In the genomic region with DNA sequence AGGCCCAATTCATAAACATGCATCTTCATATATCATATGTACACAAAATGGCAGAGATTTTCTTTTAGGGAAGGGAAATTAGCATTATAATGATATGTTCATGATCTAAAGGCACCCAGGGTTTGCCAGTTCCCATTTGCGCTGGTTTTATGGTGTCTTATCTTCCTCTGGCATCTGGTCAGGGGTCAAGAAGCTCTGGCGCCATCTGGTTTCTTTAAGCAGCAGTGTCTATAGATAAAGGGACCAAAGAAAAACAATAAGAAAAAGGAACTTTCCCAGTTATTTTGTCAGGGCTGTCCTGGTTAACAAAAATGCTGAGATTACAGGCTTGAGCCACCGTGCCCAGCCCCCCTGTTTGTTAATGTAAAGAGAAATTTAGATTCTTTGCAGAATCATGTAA, we compare ENCODE assay signal across 10 cellular contexts. TPM values are rescaled to one million over a fixed set of nuclear protein-coding genes. Genes with fewer than 3 reads are reported as not detected.
DNase-seq lines count a peak whose midpoint lies in the region; ATAC-seq and TF ChIP-seq lines count a peak whose summit lies in the region.
"Had no signal": no experiment of that assay in that cellular context is flagged by ENCODE, and none has a peak within 500 bp of the region (broad histone marks: within the 10 kb centered on the region; RNA-seq: fewer than 3 reads in every experiment).

No MANE protein-coding gene starts in this region.

- DNase-seq in NCI-H2171 treated with DMSO at 0.1 percent for 48 hours (lab: John Stamatoyannopoulos, UW) = peak; percentile 12
- DNase-seq in NCI-H2171 (lab: John Stamatoyannopoulos, UW) = no peak
- peak; percentile 28 for DNase-seq in NAMALWA (ENCODE audit: low spot score)
- peak; percentile 43 for DNase-seq in brain microvascular endothelial cell
- DNase-seq in trophoblast cell = peak; percentile 42 to 78
- DNase-seq in anterior cingulate cortex (lab: John Stamatoyannopoulos, UW) = no peak
- DNase-seq: NCI-H187 treated with DMSO at 0.1 percent for 48 hours had no signal

- no peak overlapping the region for H2BK5ac ChIP-seq in trophoblast cell (ENCODE audit: low read depth, low read length, poor library complexity)

- no peak overlapping the region for H3K23ac ChIP-seq in trophoblast cell (ENCODE audit: low read length)

- no peak overlapping the region for H3K9ac ChIP-seq in trophoblast cell (ENCODE audit: low read length)
- H3K9ac ChIP-seq: BLaER1 had no signal

- no peak overlapping the region for H4K12ac ChIP-seq in trophoblast cell (ENCODE audit: low read depth, low read length)

- no peak overlapping the region for H2BK120ac ChIP-seq in trophoblast cell (ENCODE audit: insufficient read depth, low read length, poor library complexity)

- no peak overlapping the region for H2BK12ac ChIP-seq in trophoblast cell (ENCODE audit: low read length)

- no peak overlapping the region for H4K91ac ChIP-seq in trophoblast cell (ENCODE audit: low read depth, low read length)

- H3K79me2 ChIP-seq in trophoblast cell (ENCODE audit: control insufficient read depth, insufficient read depth, low read length, poor library complexity) = peaks cover 9% of the 10 kb centered on the region

- H3K27me3 ChIP-seq in brain microvascular endothelial cell (replicated peaks) = no peaks in the 10 kb centered on the region
- no peaks in the 10 kb centered on the region for H3K27me3 ChIP-seq in trophoblast cell (ENCODE audit: insufficient read depth, low read length)
- H3K27me3 ChIP-seq: BLaER1 had no signal

- H3K27ac ChIP-seq in brain microvascular endothelial cell = no peak overlapping the region
- H3K27ac ChIP-seq in trophoblast cell (ENCODE audit: low read depth, low read length) = peak overlapping the region; percentile 64
- H3K27ac ChIP-seq: BLaER1 had no signal

- H3K36me3 ChIP-seq in brain microvascular endothelial cell (replicated peaks) (no peaks in the 10 kb centered on the region), trophoblast cell (ENCODE audit: control insufficient read depth in 1 of 2, insufficient read depth in 2 of 2, low read length in 2 of 2) (no peaks in the 10 kb centered on the region)
- H3K36me3 ChIP-seq: BLaER1 had no signal

- in situ Hi-C loops in brain microvascular endothelial cell (cut with HindIII; ENCODE audit: low pct_ligation_motif_present, low sequenced_read_pairs) = no loop called here

- H3K18ac ChIP-seq in trophoblast cell (ENCODE audit: low read length) = no peak overlapping the region

- no peaks in the 10 kb centered on the region for H3K4me1 ChIP-seq in trophoblast cell (ENCODE audit: control insufficient read depth in 1 of 2, insufficient read depth in 2 of 2, low read length in 2 of 2)

- H4K8ac ChIP-seq in trophoblast cell (ENCODE audit: low read depth, low read length) = no peak overlapping the region

- H3K9me3 ChIP-seq in trophoblast cell (ENCODE audit: insufficient read depth, low read depth, low read length) = no peaks in the 10 kb centered on the region
- H3K9me3 ChIP-seq: BLaER1 had no signal

- peak; percentile 51 for TF ChIP-seq CTCF in brain microvascular endothelial cell (IDR thresholded peaks at IDR 0.05; ENCODE audit: low read depth, low read length, missing control alignments)

- peaks cover 13% of the 10 kb centered on the region for H3K79me1 ChIP-seq in trophoblast cell (ENCODE audit: low read length)

- no peak overlapping the region for H3K14ac ChIP-seq in trophoblast cell (ENCODE audit: low read length)

- no peak overlapping the region for H2AFZ ChIP-seq in trophoblast cell (ENCODE audit: insufficient read depth, low read length, poor library complexity)

- H3K4me3 ChIP-seq in brain microvascular endothelial cell (ENCODE audit: low read depth, low read length) = no peak overlapping the region
- H3K4me3 ChIP-seq in trophoblast cell (ENCODE audit: low read depth, low read length) = no peak overlapping the region
- H3K4me3 ChIP-seq: BLaER1 had no signal

- ATAC-seq in GM18868 (IDR thresholded peaks at IDR 0.05; ENCODE audit: unreplicated experiment) (no peak), GM18870 (IDR thresholded peaks at IDR 0.05; ENCODE audit: unreplicated experiment) (no peak)

- H3K4ac ChIP-seq in trophoblast cell (ENCODE audit: low read depth, low read length) = no peak overlapping the region

- H2AK5ac ChIP-seq in trophoblast cell (ENCODE audit: low read length) = no peak overlapping the region

- H3K4me2 ChIP-seq in trophoblast cell (ENCODE audit: low read length) = no peak overlapping the region
- H3K4me2 ChIP-seq: BLaER1 had no signal

- no CpG with 5 or more reads among the region's 3 CpGs for whole genome bisulfite sequencing in trophoblast cell (ENCODE audit: extremely low coverage, insufficient coverage, insufficient read length)

RNA-seq across cellular contexts. Expression of a gene that starts 3.3 kb away (rescaled TPM):
- polyA plus RNA-seq in trophoblast cell (2013) = 29.7 and 30.9 TPM in 2 replicates

Comparison
In these comparisons a context has a peak if more than half of its experiments do, and no peak if none do; other contexts are left out.
1. DNase-seq: peak in NCI-H2171 treated with DMSO at 0.1 percent for 48 hours (single experiment), NAMALWA (single experiment), brain microvascular endothelial cell (single experiment) and trophoblast cell (2 of 2); none in NCI-H2171 (single experiment) and anterior cingulate cortex (0 of 58).